ENCODE assay signal across 19 cellular contexts in the genomic region with DNA sequence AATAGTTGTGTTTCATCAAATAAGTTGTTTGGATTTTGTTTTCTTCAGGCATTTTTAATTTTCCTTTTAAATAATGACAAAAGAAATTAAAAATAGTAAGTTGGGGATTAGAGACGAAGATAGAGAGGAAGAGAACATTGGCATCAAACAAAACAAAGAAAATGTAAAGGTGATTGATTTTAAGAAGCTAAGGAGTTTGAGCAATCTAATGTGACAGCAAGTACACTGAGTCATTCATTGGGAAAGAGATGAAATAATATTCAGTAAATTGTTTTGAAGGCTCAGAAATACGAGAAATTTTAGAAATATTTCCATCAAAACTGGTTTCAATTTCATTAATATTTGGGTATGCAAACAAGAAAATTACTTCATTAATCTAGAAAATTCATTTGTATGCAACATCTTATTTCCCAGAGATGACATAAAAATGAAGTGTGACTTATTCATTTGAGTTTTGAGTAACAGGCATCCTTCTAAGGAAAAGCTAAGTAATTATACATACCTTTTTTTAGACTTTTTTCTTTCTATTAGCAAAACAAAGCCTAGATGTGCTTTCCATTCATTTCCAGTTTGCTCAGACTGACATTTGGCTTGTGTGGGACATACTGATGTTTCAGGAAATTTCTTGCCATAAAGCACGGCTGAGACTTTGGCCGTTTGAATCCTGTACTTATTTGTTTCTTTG.
"Had no signal": no experiment of that assay in that cellular context is flagged by ENCODE, and none has a peak within 500 bp of the region (broad histone marks: within the 10 kb centered on the region; RNA-seq: fewer than 3 reads in every experiment).

No MANE protein-coding gene starts in this region.

- H3K4me1 Mint-ChIP-seq: activated B cell treated with CpG ODN at 0.5 μM for 24 hours had no signal

- DNase-seq: activated B cell treated with CpG ODN at 0.5 μM for 24 hours; activated CD4-positive, alpha-beta T cell treated with anti-CD3 and anti-CD28 coated beads for 4 hours; activated gamma-delta T cell treated with Interleukin-2 at 50 U/mL for 16 hours; amygdala; cortex of kidney; heart right ventricle; left colon; pancreas; right cardiac atrium; stimulated activated CD4-positive, alpha-beta T cell treated with anti-CD3 and anti-CD28 coated beads, Interleukin-4, amount 100 ng/mL, for 4 hours; substantia nigra; T1000; thyroid gland had no signal

- H3K27me3 Mint-ChIP-seq: activated B cell treated with CpG ODN at 0.5 μM for 24 hours; activated naive CD8-positive, alpha-beta T cell; memory B cell; natural killer cell treated with Interleukin-12 subunit alpha and Interleukin-12 subunit beta and Interleukin-15 and Interleukin-18, amount 100 ng/mL, for 72 hours; stimulated activated naive CD8-positive, alpha-beta T cell treated with anti-CD3 and anti-CD28 coated beads, Interleukin-15, Interleukin-2, amounts not matched to agents 100 ng/mL and 50 ng/mL, for 24 hours had no signal

- H3K9me3 Mint-ChIP-seq: activated B cell treated with CpG ODN at 0.5 μM for 24 hours; activated T-helper 1 cell treated with anti-CD3 and anti-CD28 coated beads, Interleukin-12 subunit alpha, Interleukin-12 subunit beta, Interleukin-2, Interleukin-4 antibody, amounts not matched to agents 30 ng/mL and 10 ng/mL and 1 ng/mL, durations not matched to agents 14 hours and 24 hours and 36 hours; memory B cell; natural killer cell treated with Interleukin-12 subunit alpha and Interleukin-12 subunit beta and Interleukin-15 and Interleukin-18, amount 100 ng/mL, for 72 hours; stimulated activated naive CD8-positive, alpha-beta T cell treated with anti-CD3 and anti-CD28 coated beads, Interleukin-15, Interleukin-2, amounts not matched to agents 100 ng/mL and 50 ng/mL, for 24 hours had no signal

- FAIRE-seq: keratinocyte, pancreas had no signal

- H3K36me3 ChIP-seq: heart right ventricle, pancreas, thyroid gland had no signal

- H3K4me3 Mint-ChIP-seq: activated B cell treated with CpG ODN at 0.5 μM for 24 hours; activated naive CD8-positive, alpha-beta T cell; activated T-helper 1 cell treated with anti-CD3 and anti-CD28 coated beads, Interleukin-12 subunit alpha, Interleukin-12 subunit beta, Interleukin-2, Interleukin-4 antibody, amounts not matched to agents 30 ng/mL and 10 ng/mL and 1 ng/mL, durations not matched to agents 14 hours and 24 hours and 36 hours; memory B cell; natural killer cell treated with Interleukin-12 subunit alpha and Interleukin-12 subunit beta and Interleukin-15 and Interleukin-18, amount 100 ng/mL, for 72 hours; stimulated activated naive CD8-positive, alpha-beta T cell treated with anti-CD3 and anti-CD28 coated beads, Interleukin-15, Interleukin-2, amounts not matched to agents 100 ng/mL and 50 ng/mL, for 24 hours had no signal

- H3K27ac Mint-ChIP-seq: activated B cell treated with CpG ODN at 0.5 μM for 24 hours; activated naive CD8-positive, alpha-beta T cell; activated T-helper 1 cell treated with anti-CD3 and anti-CD28 coated beads, Interleukin-12 subunit alpha, Interleukin-12 subunit beta, Interleukin-2, Interleukin-4 antibody, amounts not matched to agents 30 ng/mL and 10 ng/mL and 1 ng/mL, durations not matched to agents 14 hours and 24 hours and 36 hours; memory B cell; stimulated activated naive CD8-positive, alpha-beta T cell treated with anti-CD3 and anti-CD28 coated beads, Interleukin-15, Interleukin-2, amounts not matched to agents 100 ng/mL and 50 ng/mL, for 24 hours had no signal

- H3K4me3 ChIP-seq: heart right ventricle, pancreas, thyroid gland had no signal

- H3K9me3 ChIP-seq: heart right ventricle, pancreas, thyroid gland had no signal

- H3K27me3 ChIP-seq: heart right ventricle, pancreas, thyroid gland had no signal

- H3K36me3 Mint-ChIP-seq: activated naive CD8-positive, alpha-beta T cell; natural killer cell treated with Interleukin-12 subunit alpha and Interleukin-12 subunit beta and Interleukin-15 and Interleukin-18, amount 100 ng/mL, for 72 hours had no signal

- H3K4me1 ChIP-seq: thyroid gland had no signal
